In genomic region chr1:32988665-32989064, GRCh38 we compare ENCODE assay signal across 10 cellular contexts. TPM values are rescaled to one million over a fixed set of nuclear protein-coding genes. Genes with fewer than 3 reads are reported as not detected.
DNase-seq lines count a peak whose midpoint lies in the region; ATAC-seq and TF ChIP-seq lines count a peak whose summit lies in the region.
"Had no signal": no experiment of that assay in that cellular context is flagged by ENCODE, and none has a peak within 500 bp of the region (broad histone marks: within the 10 kb centered on the region; RNA-seq: fewer than 3 reads in every experiment).

No MANE protein-coding gene starts in this region.

- H3K9ac ChIP-seq in stomach smooth muscle (ENCODE audit: low read length in 2 of 2), result no peak overlapping the region

- H3K36me3 ChIP-seq in left ventricle myocardium inferior (no peaks in the 10 kb centered on the region), stomach smooth muscle (ENCODE audit: control insufficient read depth in 2 of 2, insufficient read depth in 2 of 2, low read length in 2 of 2) (no peaks in the 10 kb centered on the region)

- H3K4me1 ChIP-seq in left ventricle myocardium inferior (peaks cover 54% of the 10 kb centered on the region), stomach smooth muscle (ENCODE audit: control insufficient read depth, insufficient read depth, low read length) (peaks cover 17% of the 10 kb centered on the region)

- H3K9me3 ChIP-seq in left ventricle myocardium inferior (replicated peaks), result no peaks in the 10 kb centered on the region
- H3K9me3 ChIP-seq in stomach smooth muscle (ENCODE audit: control insufficient read depth in 2 of 2, low read length in 2 of 2), result no peaks in the 10 kb centered on the region

- ATAC-seq in GM21529 (IDR thresholded peaks at IDR 0.05; ENCODE audit: unreplicated experiment) (no peak), HG02970 (IDR thresholded peaks at IDR 0.05; ENCODE audit: low FRiP score, unreplicated experiment) (no peak)

- intact Hi-C loops in left ventricle myocardium inferior (cut with micrococcal nuclease), result no loop called here

- no peaks in the 10 kb centered on the region for H3K27me3 ChIP-seq in left ventricle myocardium inferior (ENCODE audit: low read depth)
- no peaks in the 10 kb centered on the region for H3K27me3 ChIP-seq in stomach smooth muscle (ENCODE audit: control insufficient read depth in 1 of 2, insufficient read depth in 2 of 2, low read length in 2 of 2)

- no peak overlapping the region for H3K4me3 ChIP-seq in left ventricle myocardium inferior
- no peak overlapping the region for H3K4me3 ChIP-seq in stomach smooth muscle (ENCODE audit: low read length in 2 of 2)

- peak overlapping the region; percentile 78 for H3K27ac ChIP-seq in left ventricle myocardium inferior (replicated peaks)
- peak overlapping the region; percentile 49 for H3K27ac ChIP-seq in stomach smooth muscle (ENCODE audit: low read length)
- H3K27ac ChIP-seq: 22Rv1 had no signal

- no peak for TF ChIP-seq CTCF in left ventricle myocardium inferior (IDR thresholded peaks at IDR 0.05; ENCODE audit: borderline replicate concordance)

- DNase-seq in DMS 273 (lab: John Stamatoyannopoulos, UW; ENCODE audit: unreplicated experiment) (peak; percentile 30), DMS 273 treated with DMSO at 0.1 percent for 48 hours (lab: John Stamatoyannopoulos, UW) (no peak), amniotic stem cell (lab: John Stamatoyannopoulos, UW) (peak; percentile 42), left ventricle myocardium inferior (no peak)
- no peak for DNase-seq in stimulated activated CD4-positive, alpha-beta T cell treated with anti-CD3 and anti-CD28 coated beads, Interleukin-15, amount 100 ng/mL, for 24 hours
- DNase-seq: NCI-H1105 had no signal

RNA-seq across cellular contexts. Expression of gene RNF19B, which starts 24.1 kb away (rescaled TPM):
- total RNA-seq in left ventricle myocardium inferior, result 15.4 TPM

RNA-seq across cellular contexts. Expression of gene AK2, which starts 48.0 kb away (rescaled TPM):
- 121 TPM for total RNA-seq in left ventricle myocardium inferior

Comparison
In these comparisons a context has a peak if more than half of its experiments do, and no peak if none do; other contexts are left out.
1. DNase-seq: peak in DMS 273 (single experiment) and amniotic stem cell (single experiment); none in DMS 273 treated with DMSO at 0.1 percent for 48 hours (single experiment), left ventricle myocardium inferior (single experiment) and stimulated activated CD4-positive, alpha-beta T cell treated with anti-CD3 and anti-CD28 coated beads, Interleukin-15, amount 100 ng/mL, for 24 hours (single experiment).